Comparison of ENCODE assay signal across 21 cellular contexts in genomic region chr2:10909996-10910341, GRCh38. TPM values are rescaled to one million over a fixed set of nuclear protein-coding genes. Genes with fewer than 3 reads are reported as not detected.
A peak's percentile ranks its signal among the peaks of the same experiment; 100 is the strongest.
DNase-seq lines count a peak whose midpoint lies in the region; ATAC-seq and TF ChIP-seq lines count a peak whose summit lies in the region.
"Had no signal": no experiment of that assay in that cellular context is flagged by ENCODE, and none has a peak within 500 bp of the region (broad histone marks: within the 10 kb centered on the region; RNA-seq: fewer than 3 reads in every experiment).

No MANE protein-coding gene starts in this region.

- no peaks in the 10 kb centered on the region for H3K9me3 Mint-ChIP-seq in neural crest cell
- H3K9me3 Mint-ChIP-seq: activated T-cell treated with anti-CD3 and anti-CD28 coated beads, Interleukin-2, amount 50 U/mL, for 4 hours; dendritic cell treated with granulocyte-macrophage colony-stimulating factor and Interleukin-4, amounts not matched to agents 40 ng/mL and 50 ng/mL, for 4 days had no signal

- H3K27ac ChIP-seq in DOHH2 (ENCODE audit: low read depth, low read length) = no peak overlapping the region
- no peak overlapping the region for H3K27ac ChIP-seq in Panc1 (ENCODE audit: low read length)
- H3K27ac ChIP-seq: heart left ventricle, thyroid gland had no signal

- no peaks in the 10 kb centered on the region for H4K20me1 ChIP-seq in DOHH2 (ENCODE audit: control insufficient read depth, insufficient read depth, low read depth, low read length)

- TF ChIP-seq CTCF in DOHH2 (IDR thresholded peaks at IDR 0.05; ENCODE audit: low read depth, low read length, poor library complexity, severe bottlenecking) = peak; percentile 9
- TF ChIP-seq CTCF in Panc1 (IDR thresholded peaks at IDR 0.05) = peak; percentile 46
- TF ChIP-seq CTCF in neural crest cell (conservative IDR thresholded peaks at IDR 0.05) = peak; percentile 31

- H3K9me3 ChIP-seq in DOHH2 (ENCODE audit: control insufficient read depth, insufficient read depth, low read length) (no peaks in the 10 kb centered on the region), Panc1 (ENCODE audit: control insufficient read depth, insufficient read depth, low read depth, low read length) (no peaks in the 10 kb centered on the region)
- H3K9me3 ChIP-seq: heart left ventricle, thyroid gland had no signal

- intact Hi-C loops in Panc1 (cut with micrococcal nuclease; ENCODE audit: unreplicated experiment) = no loop called here

- H3K4me3 ChIP-seq in DOHH2 (ENCODE audit: low read length) = no peak overlapping the region
- H3K4me3 ChIP-seq in Panc1 (ENCODE audit: low read depth in 2 of 2, low read length in 2 of 2) = no peak overlapping the region
- H3K4me3 ChIP-seq: heart left ventricle, thyroid gland had no signal

- in situ Hi-C loops in Panc1 (cut with HindIII; ENCODE audit: low pct_unique_long_range_greater_than_20kb, low sequenced_read_pairs) = no loop called here

- no peaks in the 10 kb centered on the region for H3K4me1 ChIP-seq in DOHH2 (ENCODE audit: control insufficient read depth, low read length)
- H3K4me1 ChIP-seq in Panc1 (ENCODE audit: control insufficient read depth, insufficient read depth, low read length) = no peaks in the 10 kb centered on the region

- H3K4me1 Mint-ChIP-seq in neural crest cell = peaks cover 11% of the 10 kb centered on the region

- no peak overlapping the region for H3K4me2 ChIP-seq in DOHH2 (ENCODE audit: low read length)

- DNase-seq in NCI-H1417 treated with DMSO at 0.1 percent for 48 hours (lab: John Stamatoyannopoulos, UW) = peak; percentile 80
- no peak for DNase-seq in Panc1 (ENCODE audit: low read depth, low spot score)
- no peak for DNase-seq in neural crest cell (ENCODE audit: low read depth, low spot score)
- DNase-seq: activated CD4-positive, alpha-beta T cell treated with anti-CD3 and anti-CD28 coated beads for 1 hour; activated naive CD4-positive, alpha-beta T cell; activated T-cell treated with anti-CD3 and anti-CD28 coated beads, Interleukin-2, amount 50 U/mL, for 4 hours; GOT3; heart left ventricle; mammary epithelial cell; occipital lobe; stimulated activated CD4-positive, alpha-beta T cell treated with anti-CD3 and anti-CD28 coated beads, Interleukin-4, amount 100 ng/mL, for 24 hours; thyroid gland had no signal

- H3K27me3 ChIP-seq in DOHH2 (ENCODE audit: control insufficient read depth, low read length) (no peaks in the 10 kb centered on the region), Panc1 (ENCODE audit: control insufficient read depth, insufficient read depth, low read length) (peaks cover 10% of the 10 kb centered on the region)
- H3K27me3 ChIP-seq: thyroid gland had no signal

- ATAC-seq in Panc1 (no peak), GM18502 (IDR thresholded peaks at IDR 0.05; ENCODE audit: poor library complexity, unreplicated experiment) (no peak), HG03565 (IDR thresholded peaks at IDR 0.05; ENCODE audit: unreplicated experiment) (no peak), GM18520 (IDR thresholded peaks at IDR 0.05; ENCODE audit: unreplicated experiment) (no peak)
- ATAC-seq: activated T-cell treated with anti-CD3 and anti-CD28 coated beads, Interleukin-2, amount 50 U/mL, for 4 hours; heart left ventricle; stimulated activated naive CD8-positive, alpha-beta T cell treated with anti-CD3 and anti-CD28 coated beads, Interleukin-15, Interleukin-2, amounts not matched to agents 100 U/mL and 50 U/mL, for 24 hours had no signal

- H3K27ac Mint-ChIP-seq in neural crest cell (ENCODE audit: unreplicated experiment) = no peak overlapping the region
- H3K27ac Mint-ChIP-seq: dendritic cell treated with granulocyte-macrophage colony-stimulating factor and Interleukin-4, amounts not matched to agents 40 ng/mL and 50 ng/mL, for 4 days had no signal

- H3K36me3 ChIP-seq in DOHH2 (ENCODE audit: control insufficient read depth, low read length) = no peaks in the 10 kb centered on the region
- H3K36me3 ChIP-seq in Panc1 (ENCODE audit: control insufficient read depth, insufficient read depth, low read length) = no peaks in the 10 kb centered on the region
- H3K36me3 ChIP-seq: heart left ventricle, thyroid gland had no signal

- no peaks in the 10 kb centered on the region for H3K79me2 ChIP-seq in DOHH2 (ENCODE audit: control insufficient read depth, low read length)

- H3K27me3 Mint-ChIP-seq in neural crest cell (ENCODE audit: low read depth) = peaks cover 48% of the 10 kb centered on the region

- peak overlapping the region; percentile 28 for H3K4me3 Mint-ChIP-seq in neural crest cell
- H3K4me3 Mint-ChIP-seq: activated T-cell treated with anti-CD3 and anti-CD28 coated beads, Interleukin-2, amount 50 U/mL, for 4 hours; dendritic cell treated with granulocyte-macrophage colony-stimulating factor and Interleukin-4, amounts not matched to agents 40 ng/mL and 50 ng/mL, for 4 days; IgD-negative memory B cell had no signal

- no peaks in the 10 kb centered on the region for H3K9me2 ChIP-seq in DOHH2 (replicated peaks; ENCODE audit: control insufficient read depth, low read length)

- H3F3A ChIP-seq in DOHH2 (ENCODE audit: control insufficient read depth, insufficient read depth) = no peaks in the 10 kb centered on the region

- no TSS peak for BruUV-seq in Panc1 (replicated peaks; lab: Mats Ljungman, UMichigan)

- CTCF ChIA-PET in Panc1 (lab: Charles Lee) = no interaction called here

- H3K36me3 Mint-ChIP-seq in neural crest cell (ENCODE audit: low read depth) = no peaks in the 10 kb centered on the region

- POLR2A ChIA-PET in Panc1 (lab: Charles Lee) = no interaction called here

RNA-seq across cellular contexts. Expression of gene KCNF1, which starts 1.8 kb away (rescaled TPM):
- total RNA-seq in Panc1 (2021; ENCODE audit: unreplicated experiment) (0.39 TPM), neural crest cell (0.93 and 1.1 TPM in 2 replicates)
- polyA plus RNA-seq in Panc1 (2012; ENCODE audit: insufficient read length) = 0.12 TPM
- total RNA-seq: activated CD8-positive, alpha-beta memory T cell treated with anti-CD3 and anti-CD28 coated beads for 36 hours; activated T-cell treated with anti-CD3 and anti-CD28 coated beads, Interleukin-2, amount 50 U/mL, for 4 hours; MCF 10A; thyroid gland had no signal
- polyA plus RNA-seq: IgD-negative memory B cell had no signal
